ENCODE assay signal across 9 cellular contexts in the genomic region with DNA sequence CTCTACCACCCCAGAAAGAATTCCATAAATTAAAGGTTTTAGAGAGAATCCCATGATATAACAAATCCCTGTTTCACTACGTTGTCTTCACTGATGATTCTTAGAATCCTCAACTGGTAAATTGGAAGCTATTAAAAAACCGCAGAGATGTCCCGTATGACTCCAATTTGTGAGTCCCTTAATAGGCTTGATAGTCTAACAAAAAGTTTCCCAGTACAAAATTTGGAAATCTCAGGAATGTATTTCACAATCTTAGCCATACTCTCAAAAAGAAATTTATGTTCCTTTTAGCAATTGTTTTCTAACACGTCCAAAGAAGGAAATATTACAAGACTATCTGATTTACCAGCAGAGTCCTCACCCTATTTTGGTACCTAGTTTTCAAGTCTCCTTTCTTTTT. TPM values are rescaled to one million over a fixed set of nuclear protein-coding genes. Genes with fewer than 3 reads are reported as not detected.
DNase-seq lines count a peak whose midpoint lies in the region; TF ChIP-seq lines count a peak whose summit lies in the region.
"Had no signal": no experiment of that assay in that cellular context is flagged by ENCODE, and none has a peak within 500 bp of the region (broad histone marks: within the 10 kb centered on the region; RNA-seq: fewer than 3 reads in every experiment).

No MANE protein-coding gene starts in this region.

- H3K4me2 ChIP-seq in smooth muscle cell = peak overlapping the region; percentile 83

- no peak overlapping the region for H2AFZ ChIP-seq in smooth muscle cell (ENCODE audit: low read depth)

- peak overlapping the region; percentile 95 for H3K9ac ChIP-seq in smooth muscle cell (ENCODE audit: low read depth)

- H3K36me3 ChIP-seq in GM06990 (ENCODE audit: control insufficient read depth, insufficient read depth, low read length) = no peaks in the 10 kb centered on the region
- peaks cover 6% of the 10 kb centered on the region for H3K36me3 ChIP-seq in SJSA1
- H3K36me3 ChIP-seq in smooth muscle cell (ENCODE audit: low read depth) = no peaks in the 10 kb centered on the region

- H3K27ac ChIP-seq in SJSA1 (peak overlapping the region; percentile 94), smooth muscle cell (ENCODE audit: low read depth) (peak overlapping the region; percentile 95)

- H3K79me2 ChIP-seq in smooth muscle cell (ENCODE audit: low read depth) = peaks cover 63% of the 10 kb centered on the region

- H3F3A ChIP-seq in smooth muscle cell (ENCODE audit: low read depth) = peaks cover 9% of the 10 kb centered on the region

- H3K9me3 ChIP-seq in SJSA1 (replicated peaks) = no peaks in the 10 kb centered on the region
- H3K9me3 ChIP-seq in smooth muscle cell (replicated peaks; ENCODE audit: low read depth) = no peaks in the 10 kb centered on the region

- no peaks in the 10 kb centered on the region for H3K27me3 ChIP-seq in GM06990 (replicated peaks; ENCODE audit: control insufficient read depth, insufficient read depth, low read length)
- H3K27me3 ChIP-seq in SJSA1 (replicated peaks) = no peaks in the 10 kb centered on the region
- H3K27me3 ChIP-seq in smooth muscle cell (ENCODE audit: low read depth) = no peaks in the 10 kb centered on the region

- peaks cover 58% of the 10 kb centered on the region for H3K4me1 ChIP-seq in SJSA1 (replicated peaks)
- peaks cover 22% of the 10 kb centered on the region for H3K4me1 ChIP-seq in smooth muscle cell (ENCODE audit: low read depth)

- no peak for DNase-seq in GM06990 (ENCODE audit: extremely low read depth, insufficient read length)
- no peak for DNase-seq in SJSA1 (ENCODE audit: low read depth in 1 of 2, low spot score in 2 of 2)
- DNase-seq in fibroblast of gingiva (ENCODE audit: low read depth) = peak; percentile 67
- DNase-seq in smooth muscle cell (lab: John Stamatoyannopoulos, UW; ENCODE audit: unreplicated experiment) = no peak
- no peak for DNase-seq in NCI-H1092 treated with DMSO at 0.1 percent for 48 hours (lab: John Stamatoyannopoulos, UW)
- DNase-seq in amniotic stem cell (lab: John Stamatoyannopoulos, UW) = no peak
- DNase-seq in NCI-H187 (lab: John Stamatoyannopoulos, UW) = no peak
- DNase-seq in NCI-H2196 treated with DMSO at 0.1 percent for 48 hours (lab: John Stamatoyannopoulos, UW; ENCODE audit: unreplicated experiment) = no peak
- DNase-seq: right cardiac atrium had no signal

- peak overlapping the region; percentile 84 for H3K4me3 ChIP-seq in GM06990 (replicated peaks; ENCODE audit: low read depth, low read length)
- no peak overlapping the region for H3K4me3 ChIP-seq in SJSA1
- H3K4me3 ChIP-seq in smooth muscle cell = peak overlapping the region; percentile 68

- WGBS in smooth muscle cell (ENCODE audit: low lambda C conversion rate) = 24% methylated on average over 4 of the region's 4 CpGs

- H4K20me1 ChIP-seq in smooth muscle cell (ENCODE audit: low read depth) = peaks cover 61% of the 10 kb centered on the region

- TF ChIP-seq CTCF in GM06990 (IDR thresholded peaks at IDR 0.05; ENCODE audit: insufficient read depth, low read length, poor library complexity, severe bottlenecking) = no peak
- no peak for TF ChIP-seq CTCF in smooth muscle cell (IDR thresholded peaks at IDR 0.05; ENCODE audit: borderline replicate concordance, insufficient read depth, poor library complexity, severe bottlenecking)

RNA-seq across cellular contexts. Expression of a gene that starts 2.5 kb away (rescaled TPM):
- 143 and 162 TPM in 2 replicates for total RNA-seq in SJSA1 (2014; rRNA removed; shearing (Covaris generic))
- total RNA-seq in smooth muscle cell = 149 and 167 TPM in 2 replicates
- polyA plus RNA-seq in smooth muscle cell = 74.6 and 107 TPM in 2 replicates
